17 cellular contexts compared by ENCODE assay signal in the genomic region with DNA sequence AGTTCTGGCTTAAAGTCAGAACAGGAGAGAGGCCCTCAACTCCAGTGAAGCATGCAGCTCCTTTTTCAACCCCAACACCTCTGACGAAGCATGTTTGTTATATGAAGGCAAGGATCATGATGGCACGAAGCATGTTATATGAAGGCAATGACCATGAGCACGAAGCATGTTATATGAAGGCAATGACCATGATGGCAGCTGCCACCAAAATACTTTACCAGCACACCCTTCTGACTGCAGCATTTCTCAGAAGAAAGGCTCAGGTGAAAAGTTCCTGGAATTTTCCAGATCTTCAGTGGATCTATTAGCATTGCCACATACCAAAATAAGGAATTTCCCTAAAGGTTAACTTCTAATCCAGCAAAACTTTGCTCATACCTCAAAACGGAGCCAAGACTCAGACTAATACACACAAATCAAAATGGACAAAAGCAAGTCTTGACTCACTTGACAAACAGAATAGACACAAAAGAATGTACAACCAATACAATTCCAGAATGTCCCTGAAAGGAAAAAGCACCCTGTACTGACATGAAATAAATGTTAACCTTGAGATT.
DNase-seq lines count a peak whose midpoint lies in the region; FAIRE-seq and TF ChIP-seq lines count a peak whose summit lies in the region.
"Had no signal": no experiment of that assay in that cellular context is flagged by ENCODE, and none has a peak within 500 bp of the region (broad histone marks: within the 10 kb centered on the region; RNA-seq: fewer than 3 reads in every experiment).

No MANE protein-coding gene starts in this region.

- DNase-seq in HFFc6 = no peak
- DNase-seq in bronchial epithelial cell (ENCODE audit: low read depth) = peak; percentile 89
- no peak for DNase-seq in mesenchymal stem cell
- DNase-seq in chondrocyte (ENCODE audit: low spot score) = no peak
- no peak for DNase-seq in SHP77 treated with DMSO at 0.1 percent for 48 hours (lab: John Stamatoyannopoulos, UW)
- no peak for DNase-seq in EL
- DNase-seq: activated naive CD8-positive, alpha-beta T cell treated with anti-CD3 and anti-CD28 coated beads, Interleukin-2, amount 10 ng/mL, durations not matched to agents 7 days and 5 days; CD4-positive, CD25-positive, alpha-beta regulatory T cell; erythroblast; MG63; NCI-H2081; NCI-H748 treated with DMSO at 0.1 percent for 48 hours; nephron progenitor cell; stimulated activated naive CD8-positive, alpha-beta T cell treated with anti-CD3 and anti-CD28 coated beads, Interleukin-15, Interleukin-2, amounts not matched to agents 100 U/mL and 50 U/mL, for 24 hours had no signal

- H3K27me3 ChIP-seq in bronchial epithelial cell (ENCODE audit: control insufficient read depth, insufficient read depth, low read length) = no peaks in the 10 kb centered on the region
- H3K27me3 ChIP-seq in mesenchymal stem cell (ENCODE audit: control insufficient read depth in 1 of 2, insufficient read depth in 1 of 2, low read length in 2 of 2) = no peaks in the 10 kb centered on the region
- H3K27me3 ChIP-seq: MG63 had no signal

- H3K4ac ChIP-seq in mesenchymal stem cell (ENCODE audit: low read depth in 1 of 2, low read length in 2 of 2) = no peak overlapping the region

- H3K4me3 ChIP-seq in bronchial epithelial cell (ENCODE audit: low read depth, low read length) = no peak overlapping the region
- no peak overlapping the region for H3K4me3 ChIP-seq in mesenchymal stem cell (ENCODE audit: insufficient read depth in 1 of 2, low read depth in 1 of 2, low read length in 2 of 2)
- H3K4me3 ChIP-seq: lower lobe of right lung, MG63 had no signal

- no peak overlapping the region for H2AFZ ChIP-seq in mesenchymal stem cell (ENCODE audit: low read depth, low read length)

- H4K8ac ChIP-seq in mesenchymal stem cell (ENCODE audit: low read length) = no peak overlapping the region

- no peak overlapping the region for H2BK120ac ChIP-seq in mesenchymal stem cell (ENCODE audit: low read depth, low read length)

- H3K27ac ChIP-seq in mesenchymal stem cell (ENCODE audit: low read length, poor library complexity, severe bottlenecking) = peak overlapping the region; percentile 80
- peak overlapping the region; percentile 86 for H3K27ac ChIP-seq in temporal lobe (ENCODE audit: low read depth, low read length)
- H3K27ac ChIP-seq: lower lobe of right lung had no signal

- H3K4me1 Mint-ChIP-seq in HFFc6 (ENCODE audit: low read depth) (peaks cover 34% of the 10 kb centered on the region), chondrocyte (ENCODE audit: low read depth) (peaks cover 61% of the 10 kb centered on the region)
- H3K4me1 Mint-ChIP-seq: activated naive CD8-positive, alpha-beta T cell treated with anti-CD3 and anti-CD28 coated beads, Interleukin-2, amount 10 ng/mL, durations not matched to agents 7 days and 5 days had no signal

- H3K9me3 Mint-ChIP-seq in HFFc6 = no peaks in the 10 kb centered on the region
- H3K9me3 Mint-ChIP-seq in chondrocyte (ENCODE audit: low read depth) = no peaks in the 10 kb centered on the region
- H3K9me3 Mint-ChIP-seq: activated naive CD8-positive, alpha-beta T cell treated with anti-CD3 and anti-CD28 coated beads, Interleukin-2, amount 10 ng/mL, durations not matched to agents 7 days and 5 days; CD4-positive, CD25-positive, alpha-beta regulatory T cell had no signal

- no peak overlapping the region for H2BK5ac ChIP-seq in mesenchymal stem cell (ENCODE audit: low read depth, low read length, poor library complexity, severe bottlenecking)

- H3K36me3 Mint-ChIP-seq in HFFc6 (ENCODE audit: low read depth) (peaks cover 21% of the 10 kb centered on the region; the same call in 1 of the 2 replicates), chondrocyte (ENCODE audit: low read depth) (peaks cover 11% of the 10 kb centered on the region)
- H3K36me3 Mint-ChIP-seq: activated naive CD8-positive, alpha-beta T cell treated with anti-CD3 and anti-CD28 coated beads, Interleukin-2, amount 10 ng/mL, durations not matched to agents 7 days and 5 days had no signal

- H3K27ac Mint-ChIP-seq in HFFc6 (peak overlapping the region; percentile 24; the same call in 1 of the 2 replicates), chondrocyte (ENCODE audit: unreplicated experiment) (no peak overlapping the region)
- H3K27ac Mint-ChIP-seq: activated naive CD8-positive, alpha-beta T cell treated with anti-CD3 and anti-CD28 coated beads, Interleukin-2, amount 10 ng/mL, durations not matched to agents 7 days and 5 days; CD4-positive, CD25-positive, alpha-beta regulatory T cell had no signal

- H3K14ac ChIP-seq in mesenchymal stem cell (ENCODE audit: low read length in 2 of 2) = no peak overlapping the region

- peak overlapping the region; percentile 2 for H2AK5ac ChIP-seq in mesenchymal stem cell (ENCODE audit: low read length, severe bottlenecking)

- H3K23ac ChIP-seq in mesenchymal stem cell (ENCODE audit: low read length in 2 of 2) = no peak overlapping the region

- no peak overlapping the region for H3K9ac ChIP-seq in mesenchymal stem cell (ENCODE audit: low read length)

- H3K4me2 ChIP-seq in mesenchymal stem cell (ENCODE audit: low read length, poor library complexity, severe bottlenecking) = no peak overlapping the region

- no peaks in the 10 kb centered on the region for H3K9me3 ChIP-seq in mesenchymal stem cell (ENCODE audit: control insufficient read depth, low read length)
- H3K9me3 ChIP-seq: lower lobe of right lung, MG63 had no signal

- H3K79me1 ChIP-seq in mesenchymal stem cell (replicated peaks; ENCODE audit: low read length, poor library complexity, severe bottlenecking) = peaks cover 51% of the 10 kb centered on the region

- peaks cover 8% of the 10 kb centered on the region for H3K27me3 Mint-ChIP-seq in HFFc6 (ENCODE audit: insufficient read depth)
- no peaks in the 10 kb centered on the region for H3K27me3 Mint-ChIP-seq in chondrocyte (ENCODE audit: low read depth)
- H3K27me3 Mint-ChIP-seq: activated naive CD8-positive, alpha-beta T cell treated with anti-CD3 and anti-CD28 coated beads, Interleukin-2, amount 10 ng/mL, durations not matched to agents 7 days and 5 days; CD4-positive, CD25-positive, alpha-beta regulatory T cell had no signal

- H3K36me3 ChIP-seq in bronchial epithelial cell (ENCODE audit: control insufficient read depth, insufficient read depth, low read length) (peaks cover 11% of the 10 kb centered on the region), mesenchymal stem cell (ENCODE audit: control insufficient read depth in 1 of 2, insufficient read depth in 2 of 2, low read depth in 1 of 2, low read length in 2 of 2) (peaks cover 0 to 54% of the 10 kb centered on the region in 2 experiments)

- H3K4me1 ChIP-seq in mesenchymal stem cell (ENCODE audit: control insufficient read depth, insufficient read depth, low read depth, low read length) = peaks cover 40% of the 10 kb centered on the region
- H3K4me1 ChIP-seq: lower lobe of right lung had no signal

- no peak overlapping the region for H2BK12ac ChIP-seq in mesenchymal stem cell (ENCODE audit: low read length in 2 of 2)

- H3K4me3 Mint-ChIP-seq in HFFc6 = no peak overlapping the region
- H3K4me3 Mint-ChIP-seq in chondrocyte (ENCODE audit: unreplicated experiment) = no peak overlapping the region
- H3K4me3 Mint-ChIP-seq: activated naive CD8-positive, alpha-beta T cell treated with anti-CD3 and anti-CD28 coated beads, Interleukin-2, amount 10 ng/mL, durations not matched to agents 7 days and 5 days; nephron progenitor cell had no signal

- WGBS in mesenchymal stem cell = 90% methylated on average over 4 of the region's 4 CpGs

- no peak overlapping the region for H3K18ac ChIP-seq in mesenchymal stem cell (ENCODE audit: low read depth in 1 of 2, low read length in 2 of 2)

- no peak overlapping the region for H2BK15ac ChIP-seq in mesenchymal stem cell (ENCODE audit: low read depth, poor library complexity, severe bottlenecking)

- FAIRE-seq in bronchial epithelial cell (lab: Jason Lieb, UNC) = no peak
- FAIRE-seq: GM12892 had no signal

- no peak overlapping the region for H4K91ac ChIP-seq in mesenchymal stem cell (ENCODE audit: low read length)

- TF ChIP-seq CTCF in HFFc6 (IDR thresholded peaks at IDR 0.05) (no peak), bronchial epithelial cell (IDR thresholded peaks at IDR 0.05; ENCODE audit: insufficient read depth, low read length, severe bottlenecking) (no peak), chondrocyte (IDR thresholded peaks at IDR 0.05) (no peak)
